ENCODE assay signal across 18 cellular contexts in the genomic region with DNA sequence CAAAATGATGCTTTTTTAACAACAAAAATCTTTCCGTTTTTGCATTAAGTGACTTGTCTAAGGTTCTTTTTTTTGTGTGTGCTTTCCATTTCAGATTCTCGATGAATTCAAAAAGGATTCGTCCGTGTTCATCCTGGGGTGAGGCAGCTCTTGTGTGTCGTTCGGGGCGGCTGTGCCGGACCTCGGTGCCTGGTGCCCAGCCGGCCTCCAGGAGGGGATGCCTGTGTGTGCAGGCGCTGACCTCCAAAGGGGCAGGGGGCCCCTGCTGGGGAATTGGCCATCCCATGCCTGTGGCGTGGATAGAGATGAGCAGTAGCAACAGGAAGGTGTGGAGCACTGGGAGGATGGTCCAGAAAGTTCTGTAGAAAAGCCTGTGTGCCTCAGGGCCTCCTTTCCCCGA.
DNase-seq lines count a peak whose midpoint lies in the region; ATAC-seq and TF ChIP-seq lines count a peak whose summit lies in the region.
"Had no signal": no experiment of that assay in that cellular context is flagged by ENCODE, and none has a peak within 500 bp of the region (broad histone marks: within the 10 kb centered on the region; RNA-seq: fewer than 3 reads in every experiment).

No MANE protein-coding gene starts in this region.

- no peaks in the 10 kb centered on the region for H3K27me3 ChIP-seq in Karpas-422 (ENCODE audit: low read length)
- H3K27me3 ChIP-seq: BLaER1 treated with 17β-estradiol and CSF1 and Interleukin-3, amounts not matched to agents 10 nM and 100 nM had no signal

- CTCF ChIA-PET in activated CD4-positive, alpha-beta T cell treated with anti-CD3 and anti-CD28 coated beads, Interleukin-2, amount 10 ng/mL, durations not matched to agents 7 days and 5 days (lab: Charles Lee): no interaction called here

- H3K27ac ChIP-seq in Karpas-422 (ENCODE audit: low read length): peak overlapping the region; percentile 17; the same call in 1 of the 2 replicates
- H3K27ac ChIP-seq: 22Rv1; A549; BLaER1 treated with 17β-estradiol and CSF1 and Interleukin-3, amounts not matched to agents 10 nM and 100 nM; C4-2B had no signal

- peaks cover 21% of the 10 kb centered on the region for H3K4me1 Mint-ChIP-seq in stimulated activated memory B cell treated with anti-CD40 and anti-IgM and Interleukin-4, amounts not matched to agents 10 μg/mL and 1 μg/mL and 100 μg/mL, for 72 hours
- H3K4me1 Mint-ChIP-seq in activated CD4-positive, alpha-beta T cell treated with anti-CD3 and anti-CD28 coated beads, Interleukin-2, amount 10 ng/mL, durations not matched to agents 7 days and 5 days: no peaks in the 10 kb centered on the region
- H3K4me1 Mint-ChIP-seq: B cell had no signal

- H3K27ac Mint-ChIP-seq in stimulated activated memory B cell treated with anti-CD40 and anti-IgM and Interleukin-4, amounts not matched to agents 10 μg/mL and 1 μg/mL and 100 μg/mL, for 72 hours: peak overlapping the region; percentile 60
- no peak overlapping the region for H3K27ac Mint-ChIP-seq in activated CD4-positive, alpha-beta T cell treated with anti-CD3 and anti-CD28 coated beads, Interleukin-2, amount 10 ng/mL, durations not matched to agents 7 days and 5 days
- H3K27ac Mint-ChIP-seq: B cell; CD4-positive, alpha-beta T cell; CD8-positive, alpha-beta T cell had no signal

- no peak overlapping the region for H3K4me2 ChIP-seq in Karpas-422 (ENCODE audit: low read depth, low read length, poor library complexity, severe bottlenecking)
- H3K4me2 ChIP-seq: A549; BLaER1 treated with 17β-estradiol and CSF1 and Interleukin-3, amounts not matched to agents 10 nM and 100 nM had no signal

- POLR2A ChIA-PET in activated CD4-positive, alpha-beta T cell treated with anti-CD3 and anti-CD28 coated beads, Interleukin-2, amount 10 ng/mL, durations not matched to agents 7 days and 5 days (lab: Charles Lee): no interaction called here

- DNase-seq in Karpas-422 (no peak), SIG-M5 treated with dmso at 0.1 percent for 504 hours (lab: John Stamatoyannopoulos, UW; ENCODE audit: unreplicated experiment) (no peak)
- DNase-seq in activated CD4-positive, alpha-beta T cell treated with anti-CD3 and anti-CD28 coated beads, Interleukin-2, amount 10 ng/mL, durations not matched to agents 7 days and 5 days: no peak
- DNase-seq in stimulated activated CD4-positive, alpha-beta T cell treated with anti-CD3 and anti-CD28 coated beads, Interleukin-1b, Interleukin-23, amount 100 ng/mL, for 48 hours: no peak
- DNase-seq: AML-193; Caco-2; Calu3; CD4-positive, alpha-beta T cell; CD8-positive, alpha-beta T cell; DMS79 treated with DMSO at 0.1 percent for 48 hours; GF-D8 had no signal

- peaks cover 61% of the 10 kb centered on the region for H3K79me2 ChIP-seq in Karpas-422 (ENCODE audit: low read length)

- H3K4me1 ChIP-seq in Karpas-422 (ENCODE audit: low read length): peaks cover 13% of the 10 kb centered on the region; the same call in 1 of the 2 replicates
- H3K4me1 ChIP-seq: A549; BLaER1 treated with 17β-estradiol and CSF1 and Interleukin-3, amounts not matched to agents 10 nM and 100 nM had no signal

- no peak overlapping the region for H3K4me3 ChIP-seq in Karpas-422 (ENCODE audit: low read length)
- H3K4me3 ChIP-seq: A549; BLaER1 treated with 17β-estradiol and CSF1 and Interleukin-3, amounts not matched to agents 10 nM and 100 nM had no signal

- H3K9me3 ChIP-seq in Karpas-422 (ENCODE audit: low read length): no peaks in the 10 kb centered on the region
- H3K9me3 ChIP-seq: A549; BLaER1 treated with 17β-estradiol and CSF1 and Interleukin-3, amounts not matched to agents 10 nM and 100 nM; Caco-2 had no signal

- H3K36me3 ChIP-seq in Karpas-422 (ENCODE audit: insufficient read depth, low read length): peaks cover 80% of the 10 kb centered on the region

- H3K27me3 Mint-ChIP-seq in stimulated activated memory B cell treated with anti-CD40 and anti-IgM and Interleukin-4, amounts not matched to agents 10 μg/mL and 1 μg/mL and 100 μg/mL, for 72 hours: no peaks in the 10 kb centered on the region
- no peaks in the 10 kb centered on the region for H3K27me3 Mint-ChIP-seq in activated CD4-positive, alpha-beta T cell treated with anti-CD3 and anti-CD28 coated beads, Interleukin-2, amount 10 ng/mL, durations not matched to agents 7 days and 5 days
- H3K27me3 Mint-ChIP-seq: B cell; CD4-positive, alpha-beta T cell had no signal

- no peak overlapping the region for H2AFZ ChIP-seq in Karpas-422 (ENCODE audit: low read length)

- H3K9me2 ChIP-seq in Karpas-422 (replicated peaks; ENCODE audit: insufficient read depth, low read length): no peaks in the 10 kb centered on the region

- H3K4me3 Mint-ChIP-seq in stimulated activated memory B cell treated with anti-CD40 and anti-IgM and Interleukin-4, amounts not matched to agents 10 μg/mL and 1 μg/mL and 100 μg/mL, for 72 hours: no peak overlapping the region
- H3K4me3 Mint-ChIP-seq in activated CD4-positive, alpha-beta T cell treated with anti-CD3 and anti-CD28 coated beads, Interleukin-2, amount 10 ng/mL, durations not matched to agents 7 days and 5 days: no peak overlapping the region
- H3K4me3 Mint-ChIP-seq: B cell; CD4-positive, alpha-beta T cell; CD8-positive, alpha-beta T cell had no signal

- no peak overlapping the region for H3K9ac ChIP-seq in Karpas-422 (ENCODE audit: low read length)
- H3K9ac ChIP-seq: BLaER1 treated with 17β-estradiol and CSF1 and Interleukin-3, amounts not matched to agents 10 nM and 100 nM had no signal

- TF ChIP-seq POLR2A in GM18505 (IDR thresholded peaks at IDR 0.05; ENCODE audit: borderline replicate concordance, extremely low read depth, insufficient read depth, insufficient read length): peak; percentile 7

- H3K9me3 Mint-ChIP-seq in stimulated activated memory B cell treated with anti-CD40 and anti-IgM and Interleukin-4, amounts not matched to agents 10 μg/mL and 1 μg/mL and 100 μg/mL, for 72 hours: no peaks in the 10 kb centered on the region
- H3K9me3 Mint-ChIP-seq in activated CD4-positive, alpha-beta T cell treated with anti-CD3 and anti-CD28 coated beads, Interleukin-2, amount 10 ng/mL, durations not matched to agents 7 days and 5 days: no peaks in the 10 kb centered on the region
- H3K9me3 Mint-ChIP-seq: CD4-positive, alpha-beta T cell; CD8-positive, alpha-beta T cell had no signal

- H3K36me3 Mint-ChIP-seq in stimulated activated memory B cell treated with anti-CD40 and anti-IgM and Interleukin-4, amounts not matched to agents 10 μg/mL and 1 μg/mL and 100 μg/mL, for 72 hours: peaks cover 64% of the 10 kb centered on the region
- H3K36me3 Mint-ChIP-seq in activated CD4-positive, alpha-beta T cell treated with anti-CD3 and anti-CD28 coated beads, Interleukin-2, amount 10 ng/mL, durations not matched to agents 7 days and 5 days (ENCODE audit: low read depth): no peaks in the 10 kb centered on the region
- H3K36me3 Mint-ChIP-seq: CD8-positive, alpha-beta T cell had no signal

- ATAC-seq in GM18505 (IDR thresholded peaks at IDR 0.05; ENCODE audit: unreplicated experiment): no peak
- ATAC-seq in stimulated activated memory B cell treated with anti-CD40 and anti-IgM and Interleukin-4, amounts not matched to agents 10 μg/mL and 1 μg/mL and 100 μg/mL, for 72 hours: no peak
- ATAC-seq: A549; CD8-positive, alpha-beta T cell had no signal

- peaks cover 43% of the 10 kb centered on the region for H4K20me1 ChIP-seq in Karpas-422 (ENCODE audit: insufficient read depth, low read depth, low read length)
